Comparison of ENCODE assay signal across 2 cellular contexts in the genomic region with DNA sequence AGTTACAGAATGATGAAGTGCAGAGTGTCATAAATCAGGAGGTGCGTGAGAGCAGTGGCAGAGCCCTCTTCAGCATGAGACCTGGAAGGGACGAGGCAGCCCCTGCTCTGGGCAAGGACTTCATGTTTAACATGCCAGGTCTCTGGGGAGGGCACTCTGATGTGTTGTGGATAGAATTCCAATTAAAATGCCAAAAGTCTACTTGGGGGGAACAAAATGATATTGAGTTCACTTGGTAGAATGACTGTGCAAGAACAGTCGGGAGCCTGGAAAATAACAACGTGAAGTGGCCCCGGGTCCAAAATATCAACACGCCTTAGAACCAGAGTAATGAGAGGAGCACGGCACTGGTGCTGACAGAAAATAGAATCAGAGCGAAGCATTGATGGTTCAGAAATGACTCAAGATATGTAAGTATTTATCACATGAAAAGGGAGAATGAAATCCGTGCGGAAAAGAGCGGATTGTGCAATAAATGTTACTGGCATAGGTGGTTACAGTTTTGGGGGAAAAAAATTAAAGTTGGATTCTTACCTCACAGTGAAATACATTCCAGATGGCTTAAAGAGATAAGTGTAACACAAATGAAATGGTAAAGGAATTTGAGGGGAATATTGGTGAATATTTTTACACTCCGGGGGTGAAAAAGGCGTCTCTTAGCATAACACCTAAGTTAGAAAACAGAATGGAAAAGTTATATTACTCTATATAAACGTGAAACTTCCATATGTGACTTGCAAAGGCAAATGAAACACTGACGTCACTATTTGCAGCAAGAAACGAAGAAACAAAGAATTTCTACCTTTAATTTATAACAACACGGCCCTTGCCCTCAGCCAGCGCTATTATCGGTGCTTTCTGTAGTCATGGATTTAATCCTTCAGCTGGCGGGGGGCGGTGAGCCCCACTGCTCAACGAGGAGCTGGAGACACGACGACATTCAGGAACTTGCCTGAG.
TF ChIP-seq lines count a peak whose summit lies in the region.

No MANE protein-coding gene starts in this region.

TF ChIP-seq in HepG2, 621 proteins besides CTCF, POLR2A, EP300 and RAD21:
- peak; percentile 80 for TF ChIP-seq CEBPB (IDR thresholded peaks at IDR 0.05; ENCODE audit: borderline replicate concordance, low read depth, low read length)
- TF ChIP-seq CREB1 (IDR thresholded peaks at IDR 0.05): peak; percentile 91
- TF ChIP-seq CREB1 (CRISPR knock-in tag; IDR thresholded peaks at IDR 0.05): no peak
- no peak for TF ChIP-seq FOXA3 (CRISPR knock-in tag; IDR thresholded peaks at IDR 0.05)
- TF ChIP-seq ZNF260 (CRISPR knock-in tag; IDR thresholded peaks at IDR 0.05; ENCODE audit: borderline replicate concordance, low read depth): no peak
- TF ChIP-seq FIP1L1 (IDR thresholded peaks at IDR 0.05; ENCODE audit: borderline replicate concordance, insufficient read depth, low read depth, low read length): no peak
- TF ChIP-seq ATF7 (IDR thresholded peaks at IDR 0.05): peak; percentile 95
- no peak for TF ChIP-seq ATF7 (CRISPR knock-in tag; IDR thresholded peaks at IDR 0.05)
- TF ChIP-seq ARNT2 (CRISPR knock-in tag; IDR thresholded peaks at IDR 0.05; ENCODE audit: low read depth): no peak

TF ChIP-seq in K562, 482 proteins besides CTCF, POLR2A, EP300 and RAD21:
- TF ChIP-seq ZKSCAN3 (CRISPR knock-in tag; IDR thresholded peaks at IDR 0.05): no peak
- peak; percentile 51; the same call in 1 of the 2 replicates for TF ChIP-seq CEBPB (tag; IDR thresholded peaks at IDR 0.05)
- no peak for TF ChIP-seq NR2C1 (IDR thresholded peaks at IDR 0.05)
- TF ChIP-seq NR2C1 (tag; IDR thresholded peaks at IDR 0.05): no peak
- no peak for TF ChIP-seq CEBPG (CRISPR knock-in tag; IDR thresholded peaks at IDR 0.05)
- peak in 1 of 2 experiments; percentile 37; a peak in 1 of 4 replicates for TF ChIP-seq CEBPG (tag; conservative IDR thresholded peaks at IDR 0.05 in 1 of 2, IDR thresholded peaks at IDR 0.05 in 1 of 2)
